ENCODE assay signal across 18 cellular contexts in the genomic region with DNA sequence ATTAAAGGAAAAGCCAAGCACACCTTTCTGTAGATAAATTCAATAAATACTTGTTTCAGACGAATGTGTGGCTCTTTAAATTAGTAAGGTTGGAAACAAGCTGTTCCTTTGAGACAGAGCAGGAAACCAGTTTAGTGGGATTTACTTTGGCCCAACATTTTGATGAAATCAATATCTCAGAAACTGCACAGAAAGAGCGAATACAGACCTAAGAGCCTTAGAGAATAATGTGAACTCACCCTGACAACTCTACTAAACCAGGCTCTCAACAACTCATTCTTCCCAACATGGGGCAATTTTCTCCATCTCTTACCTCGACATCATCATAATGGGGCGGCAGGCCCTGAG. TPM values are rescaled to one million over a fixed set of nuclear protein-coding genes. Genes with fewer than 3 reads are reported as not detected.
DNase-seq lines count a peak whose midpoint lies in the region; ATAC-seq, FAIRE-seq and TF ChIP-seq lines count a peak whose summit lies in the region.
"Had no signal": no experiment of that assay in that cellular context is flagged by ENCODE, and none has a peak within 500 bp of the region (broad histone marks: within the 10 kb centered on the region; RNA-seq: fewer than 3 reads in every experiment).

No MANE protein-coding gene starts in this region.

- FAIRE-seq in HepG2 (lab: Jason Lieb, UNC): no peak
- FAIRE-seq: GM12892 had no signal

- TF ChIP-seq CTCF in Loucy (conservative IDR thresholded peaks at IDR 0.05; ENCODE audit: low read length) (no peak), fibroblast of lung (conservative IDR thresholded peaks at IDR 0.05 in 1 of 2, IDR thresholded peaks at IDR 0.05 in 1 of 2; ENCODE audit: low read depth in 1 of 2, low read length in 2 of 2) (no peak), psoas muscle (IDR thresholded peaks at IDR 0.05) (no peak), HepG2 (CRISPR knock-in tag; IDR thresholded peaks at IDR 0.05) (no peak), transverse colon (IDR thresholded peaks at IDR 0.05) (no peak)

- H2AFZ ChIP-seq in ACC112 (ENCODE audit: low read length, unreplicated experiment) (no peak overlapping the region), Loucy (ENCODE audit: low read length) (no peak overlapping the region), fibroblast of lung (ENCODE audit: low read length) (no peak overlapping the region), HepG2 (ENCODE audit: low read length) (no peak overlapping the region)
- H2AFZ ChIP-seq: GM23338 had no signal

- H3K4me2 ChIP-seq in Loucy (ENCODE audit: low read depth, low read length, poor library complexity, severe bottlenecking) (peak overlapping the region; percentile 49), fibroblast of lung (ENCODE audit: extremely low read depth, insufficient read depth, low read length) (peak overlapping the region; percentile 7), HepG2 (ENCODE audit: low read depth, low read length) (no peak overlapping the region)
- H3K4me2 ChIP-seq: GM23338 had no signal

- DNase-seq in fibroblast of lung (ENCODE audit: low read depth in 2 of 2): no peak
- DNase-seq in psoas muscle: no peak
- DNase-seq in HepG2 (ENCODE audit: low spot score): no peak
- DNase-seq in ureter (ENCODE audit: low spot score): no peak
- DNase-seq in transverse colon: no peak
- DNase-seq: CD4-positive, CD25-positive, alpha-beta regulatory T cell; HCEC 1CT; Karpas-422; MG63; NCI-H1048; NCI-H1417 treated with DMSO at 0.1 percent for 48 hours; NCI-H187; NCI-H526 treated with DMSO at 0.1 percent for 48 hours had no signal

- CTCF ChIA-PET in HepG2 (lab: Yijun Ruan, JAX; ENCODE audit: low intra/inter-chr PET ratio, low total read pairs): no interaction called here

- in situ Hi-C loops in HepG2 (cut with HindIII; ENCODE audit: extremely low pct_ligation_motif_present, low pct_unique_long_range_greater_than_20kb) (no loop called here), transverse colon (cut with MboI; ENCODE audit: low pct_ligation_motif_present in 1 of 4, low pct_unique_long_range_greater_than_20kb in 1 of 4, low sequenced_read_pairs in 3 of 4) (no loop called here)

- H3K9me3 ChIP-seq in Loucy (ENCODE audit: insufficient read depth, low read depth, low read length) (no peaks in the 10 kb centered on the region), fibroblast of lung (ENCODE audit: control insufficient read depth, insufficient read depth, low read depth, low read length) (no peaks in the 10 kb centered on the region), psoas muscle (no peaks in the 10 kb centered on the region), HepG2 (ENCODE audit: low read length) (no peaks in the 10 kb centered on the region), transverse colon (no peaks in the 10 kb centered on the region)
- H3K9me3 ChIP-seq: MG63 had no signal

- H3K79me2 ChIP-seq in ACC112 (ENCODE audit: control insufficient read depth, insufficient read depth, low read length, unreplicated experiment): peaks cover 32% of the 10 kb centered on the region
- H3K79me2 ChIP-seq in Loucy (ENCODE audit: insufficient read depth, low read length): peaks cover 12% of the 10 kb centered on the region; the same call in 1 of the 2 replicates
- peaks cover 2% of the 10 kb centered on the region for H3K79me2 ChIP-seq in fibroblast of lung (ENCODE audit: control insufficient read depth, insufficient read depth, low read length)
- peaks cover 35% of the 10 kb centered on the region for H3K79me2 ChIP-seq in HepG2 (ENCODE audit: insufficient read depth, low read length)

- TF ChIP-seq RAD21 in HepG2 (CRISPR knock-in tag; IDR thresholded peaks at IDR 0.05): no peak

- WGBS in psoas muscle, 3 donors: 71 to 72% (median 72%) methylated on average over 4 of the region's 4 CpGs
- WGBS in HepG2 (ENCODE audit: low lambda C conversion rate): over 99% methylated on average over 4 of the region's 4 CpGs
- WGBS in transverse colon (ENCODE audit: low coverage in 1 of 2), 2 donors: 88% methylated on average over 4 of the region's 4 CpGs

- no TSS peak for BruUV-seq in HepG2 (replicated peaks; lab: Mats Ljungman, UMichigan)

- H3K27me3 ChIP-seq in ACC112 (ENCODE audit: insufficient read depth, low read length) (no peaks in the 10 kb centered on the region), Loucy (ENCODE audit: insufficient read depth, low read length, poor library complexity, severe bottlenecking) (no peaks in the 10 kb centered on the region), fibroblast of lung (ENCODE audit: control insufficient read depth, insufficient read depth, low read length) (no peaks in the 10 kb centered on the region), psoas muscle (ENCODE audit: insufficient read depth in 3 of 3, low read length in 2 of 3) (no peaks in the 10 kb centered on the region), HepG2 (ENCODE audit: control insufficient read depth in 1 of 2, insufficient read depth in 2 of 2, low read length in 2 of 2) (no peaks in the 10 kb centered on the region), transverse colon (no peaks in the 10 kb centered on the region)
- H3K27me3 ChIP-seq: MG63 had no signal

- TF ChIP-seq EP300 in HepG2 (IDR thresholded peaks at IDR 0.05; ENCODE audit: low read depth in 2 of 2, low read length in 2 of 2): no peak
- TF ChIP-seq EP300 in HepG2 (CRISPR knock-in tag; IDR thresholded peaks at IDR 0.05; ENCODE audit: borderline replicate concordance): no peak
- no peak for TF ChIP-seq EP300 in transverse colon (IDR thresholded peaks at IDR 0.05; ENCODE audit: low read depth)

- H3F3A ChIP-seq in Loucy (ENCODE audit: low read depth): no peaks in the 10 kb centered on the region

- POLR2A ChIA-PET in HepG2 (lab: Yijun Ruan, JAX): no interaction called here

- H3K36me3 ChIP-seq in ACC112 (ENCODE audit: insufficient read depth, low read length) (peaks cover 19% of the 10 kb centered on the region; the same call in 1 of the 2 replicates), Loucy (ENCODE audit: insufficient read depth, low read length) (peaks cover 9% of the 10 kb centered on the region; the same call in 1 of the 2 replicates), fibroblast of lung (ENCODE audit: control insufficient read depth, insufficient read depth, low read length) (peaks cover 4% of the 10 kb centered on the region), psoas muscle (ENCODE audit: insufficient read depth in 1 of 2, low read depth in 1 of 2) (peaks cover 0 to 14% of the 10 kb centered on the region in 2 donors), HepG2 (replicated peaks in 1 of 2; ENCODE audit: control insufficient read depth in 1 of 2, insufficient read depth in 2 of 2, low read length in 2 of 2) (peaks cover 13 to 72% of the 10 kb centered on the region in 2 experiments), transverse colon (peaks cover 0 to 6% (median 0%) of the 10 kb centered on the region in 4 donors)

- H3K9ac ChIP-seq in Loucy (ENCODE audit: low read depth, low read length, poor library complexity, severe bottlenecking) (no peak overlapping the region), fibroblast of lung (ENCODE audit: insufficient read depth, low read length) (no peak overlapping the region), HepG2 (ENCODE audit: insufficient read depth, low read depth, low read length) (no peak overlapping the region)

- ATAC-seq in psoas muscle (no peak), HepG2 (no peak)
- ATAC-seq: GM23338, Right ventricle myocardium inferior had no signal

- intact Hi-C loops in psoas muscle (cut with DNase I): no loop called here
- intact Hi-C loops in HepG2 (cut with micrococcal nuclease; ENCODE audit: unreplicated experiment): no loop called here
- intact Hi-C loops in transverse colon (cut with DNase I; ENCODE audit: low total_unique reads): no loop called here

- H4K20me1 ChIP-seq in Loucy (ENCODE audit: insufficient read depth, low read length, poor library complexity, severe bottlenecking): no peaks in the 10 kb centered on the region
- H4K20me1 ChIP-seq in fibroblast of lung (ENCODE audit: control insufficient read depth, extremely low read depth, insufficient read depth, low read length): no peaks in the 10 kb centered on the region
- no peaks in the 10 kb centered on the region for H4K20me1 ChIP-seq in HepG2 (ENCODE audit: insufficient read depth, low read length)

- H3K9me2 ChIP-seq in Loucy (replicated peaks; ENCODE audit: low read depth, low read length): no peaks in the 10 kb centered on the region

- TF ChIP-seq POLR2A in HepG2 (IDR thresholded peaks at IDR 0.05; ENCODE audit: insufficient read depth in 1 of 2, low read depth in 2 of 2, low read length in 2 of 2) (no peak), transverse colon (IDR thresholded peaks at IDR 0.05) (no peak)

- peaks cover 25% of the 10 kb centered on the region for H3K4me1 ChIP-seq in ACC112 (ENCODE audit: control insufficient read depth, insufficient read depth, low read length, unreplicated experiment)
- peaks cover 22% of the 10 kb centered on the region for H3K4me1 ChIP-seq in Loucy (ENCODE audit: insufficient read depth, low read length, poor library complexity, severe bottlenecking)
- peaks cover 9% of the 10 kb centered on the region for H3K4me1 ChIP-seq in fibroblast of lung (ENCODE audit: control insufficient read depth, extremely low read depth, insufficient read depth, low read length)
- H3K4me1 ChIP-seq in psoas muscle: peaks cover 70% of the 10 kb centered on the region
- H3K4me1 ChIP-seq in HepG2 (ENCODE audit: insufficient read depth, low read length): peaks cover 22% of the 10 kb centered on the region; the same call in 1 of the 2 replicates
- peaks cover 6 to 22% (median 10%) of the 10 kb centered on the region in 4 donors for H3K4me1 ChIP-seq in transverse colon

- peak overlapping the region; percentile 40 for H3K4me3 ChIP-seq in ACC112 (ENCODE audit: low read depth, low read length)
- no peak overlapping the region for H3K4me3 ChIP-seq in Loucy (ENCODE audit: low read length, poor library complexity, severe bottlenecking)
- H3K4me3 ChIP-seq in fibroblast of lung (replicated peaks in 1 of 4; ENCODE audit: control extremely low read depth in 1 of 4, insufficient read depth in 1 of 4, low read depth in 3 of 4, low read length in 4 of 4): no peak overlapping the region
- no peak overlapping the region for H3K4me3 ChIP-seq in psoas muscle
- no peak overlapping the region for H3K4me3 ChIP-seq in HepG2 (replicated peaks in 1 of 3; ENCODE audit: insufficient read depth in 1 of 3, low read depth in 2 of 3, low read length in 3 of 3)
- H3K4me3 ChIP-seq in transverse colon: no peak overlapping the region
- H3K4me3 ChIP-seq: GM23338, MG63 had no signal

- H3K27ac ChIP-seq in ACC112 (ENCODE audit: low read depth, low read length): no peak overlapping the region
- H3K27ac ChIP-seq in fibroblast of lung (ENCODE audit: insufficient read depth, low read length): no peak overlapping the region
- peak overlapping the region; percentile 7 for H3K27ac ChIP-seq in psoas muscle
- H3K27ac ChIP-seq in HepG2 (ENCODE audit: extremely low read length, insufficient read depth, low read length): no peak overlapping the region
- H3K27ac ChIP-seq in transverse colon: no peak overlapping the region

RNA-seq across cellular contexts. Expression of a gene that starts 11.0 kb away (rescaled TPM):
- total RNA-seq in fibroblast of lung: 36.7 and 46.1 TPM in 2 replicates
- 23.1 and 23.7 TPM in 2 replicates for polyA plus RNA-seq in fibroblast of lung
- 20.1 and 21.1 TPM in 2 replicates for polyA plus RNA-seq in fibroblast of lung (2012)
- 15.4 and 19.3 TPM in 2 replicates for polyA minus RNA-seq in fibroblast of lung (ENCODE audit: low replicate concordance)
- 10 to 100 TPM; 23.0 to 66.2 (median 34.8) TPM for total RNA-seq in psoas muscle
- 10 to 100 TPM; 16.7 to 45.8 (median 26.5) TPM for polyA plus RNA-seq in psoas muscle
- 43.3 and 52.5 TPM in 2 replicates for total RNA-seq in HepG2 (2016; rRNA removed; fragmentation: Illumina TruSeq; extraction: Trizol)
- total RNA-seq in HepG2 (2016; cell fraction: cytosol; rRNA removed; fragmentation: Illumina TruSeq; extraction: Trizol; ENCODE audit: low read depth): 7.6 and 8.5 TPM in 2 replicates
- 39.9 and 53.9 TPM in 2 replicates for total RNA-seq in HepG2 (2016; cell fraction: insoluble cytoplasmic fraction; rRNA removed; fragmentation: Illumina TruSeq; extraction: Trizol)
- total RNA-seq in HepG2 (2016; cell fraction: membrane; rRNA removed; fragmentation: Illumina TruSeq; extraction: Trizol): 17.8 and 19.5 TPM in 2 replicates
- 39.6 and 43.6 TPM in 2 replicates for total RNA-seq in HepG2 (2016; cell fraction: nucleus; rRNA removed; fragmentation: Illumina TruSeq; extraction: Trizol)
- 19.9 and 20.6 TPM in 2 replicates for polyA plus RNA-seq in HepG2 (2011; rRNA removed)
- polyA plus RNA-seq in HepG2 (2011; cell fraction: cytosol; rRNA removed): 9.8 and 13.9 TPM in 2 replicates
- polyA plus RNA-seq in HepG2 (2011; cell fraction: nucleus; rRNA removed): 17.8 and 22.6 TPM in 2 replicates
- polyA plus RNA-seq in HepG2 (2012): 15.3 and 18.5 TPM in 2 replicates
- polyA plus RNA-seq in HepG2 (2016; cell fraction: cytosol; fragmentation: Illumina TruSeq; extraction: Trizol; ENCODE audit: low read depth): 5.7 and 5.9 TPM in 2 replicates
- polyA plus RNA-seq in HepG2 (2016; cell fraction: insoluble cytoplasmic fraction; fragmentation: Illumina TruSeq; extraction: Trizol; ENCODE audit: low read depth): 47.1 and 49.7 TPM in 2 replicates
- 12.6 and 13.2 TPM in 2 replicates for polyA plus RNA-seq in HepG2 (2016; cell fraction: membrane; fragmentation: Illumina TruSeq; extraction: Trizol; ENCODE audit: low read depth)
- 45.3 and 47.8 TPM in 2 replicates for polyA plus RNA-seq in HepG2 (2016; cell fraction: nucleus; fragmentation: Illumina TruSeq; extraction: Trizol; ENCODE audit: insufficient read depth, low read depth)
- polyA minus RNA-seq in HepG2 (2011; rRNA and poly(A)+ RNA removed; ENCODE audit: low replicate concordance): 32.9 and 36.1 TPM in 2 replicates
- 10.4 and 10.9 TPM in 2 replicates for polyA minus RNA-seq in HepG2 (2011; cell fraction: cytosol; rRNA and poly(A)+ RNA removed)
- 66.2 and 73.6 TPM in 2 replicates for polyA minus RNA-seq in HepG2 (2011; cell fraction: nucleus; rRNA and poly(A)+ RNA removed)
- total RNA-seq in ureter: 53.6 TPM
- 10 to 100 TPM in 2 of 4 donors, 1 to 10 TPM in 2; 7.5 to 20.5 (median 13.3) TPM for total RNA-seq in transverse colon
